ENCODE assay signal across 1 cellular context in the genomic region with DNA sequence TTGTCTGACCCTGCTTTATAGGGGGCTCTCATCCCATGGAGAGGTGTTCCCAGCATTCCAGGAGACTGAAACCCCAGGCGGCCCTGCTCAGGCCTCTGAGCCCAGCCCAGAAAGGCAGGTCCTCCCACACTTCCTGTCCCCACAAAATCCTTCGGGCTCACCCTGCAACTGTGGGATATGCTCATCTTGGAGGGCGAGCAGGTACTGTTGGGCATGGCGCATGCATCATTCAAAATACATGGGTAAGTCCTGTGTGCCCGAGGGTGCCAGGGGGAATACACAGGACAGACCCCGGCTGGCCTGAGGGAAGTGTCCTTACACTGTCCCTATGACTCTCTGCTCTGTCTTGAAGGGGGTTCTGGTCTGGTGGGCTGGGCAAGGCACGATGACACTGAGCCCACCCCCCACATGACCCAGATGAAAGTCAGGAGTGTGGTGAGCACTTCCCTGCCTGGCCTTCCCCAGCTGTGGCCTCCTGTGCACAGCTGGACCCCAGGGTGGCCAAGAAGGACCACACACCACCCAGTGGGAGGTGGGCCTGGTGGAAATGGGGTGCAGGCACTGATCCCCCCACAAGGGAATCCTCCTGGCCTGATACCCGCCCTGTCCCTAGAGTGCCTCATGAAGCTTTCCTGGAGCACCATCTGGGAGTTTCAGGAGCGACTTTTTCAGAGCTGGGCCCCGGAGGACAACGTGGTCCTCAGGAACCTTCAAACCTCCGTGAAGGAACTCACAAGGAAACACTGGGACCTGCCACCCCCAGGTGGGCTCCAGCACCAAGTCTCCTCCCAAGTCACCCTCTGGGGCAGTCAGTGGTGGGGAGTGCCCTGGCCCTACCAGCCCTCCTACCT.
TF ChIP-seq lines count a peak whose summit lies in the region.

No MANE protein-coding gene starts in this region.

TF ChIP-seq in IMR-90, 13 proteins besides CTCF, POLR2A, EP300 and RAD21:
- no peak for TF ChIP-seq MXI1 (IDR thresholded peaks at IDR 0.05; ENCODE audit: borderline replicate concordance, low read depth, low read length)
- TF ChIP-seq, protein P1, sequence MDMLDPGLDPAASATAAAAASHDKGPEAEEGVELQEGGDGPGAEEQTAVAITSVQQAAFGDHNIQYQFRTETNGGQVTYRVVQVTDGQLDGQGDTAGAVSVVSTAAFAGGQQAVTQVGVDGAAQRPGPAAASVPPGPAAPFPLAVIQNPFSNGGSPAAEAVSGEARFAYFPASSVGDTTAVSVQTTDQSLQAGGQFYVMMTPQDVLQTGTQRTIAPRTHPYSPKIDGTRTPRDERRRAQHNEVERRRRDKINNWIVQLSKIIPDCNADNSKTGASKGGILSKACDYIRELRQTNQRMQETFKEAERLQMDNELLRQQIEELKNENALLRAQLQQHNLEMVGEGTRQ (IDR thresholded peaks at IDR 0.05; ENCODE audit: low read depth, low read length): no peak
